Comparison of ENCODE assay signal across 26 cellular contexts in the genomic region with DNA sequence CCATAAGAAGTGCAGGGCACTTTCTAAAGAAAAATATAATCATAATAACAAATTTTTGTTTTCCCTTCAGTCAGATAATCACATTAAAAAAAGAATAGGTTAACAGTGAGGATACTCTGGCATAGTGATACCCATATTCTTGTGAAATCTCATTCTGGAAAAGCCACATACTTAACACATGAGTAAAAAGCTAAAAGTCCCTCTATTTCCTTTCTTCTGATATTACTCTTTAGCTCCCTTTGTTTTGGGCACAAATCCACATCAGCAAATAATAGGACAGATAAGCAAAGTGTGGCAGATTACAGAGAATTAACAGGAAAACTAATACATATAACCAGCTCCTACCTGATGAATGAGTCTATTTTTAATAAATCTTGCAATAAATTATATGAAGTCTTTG. TPM values are rescaled to one million over a fixed set of nuclear protein-coding genes. Genes with fewer than 3 reads are reported as not detected.
A peak's percentile ranks its signal among the peaks of the same experiment; 100 is the strongest.
DNase-seq lines count a peak whose midpoint lies in the region; ATAC-seq and TF ChIP-seq lines count a peak whose summit lies in the region.
"Had no signal": no experiment of that assay in that cellular context is flagged by ENCODE, and none has a peak within 500 bp of the region (broad histone marks: within the 10 kb centered on the region; RNA-seq: fewer than 3 reads in every experiment).

No MANE protein-coding gene starts in this region.

- DNase-seq in GM03348 (ENCODE audit: low spot score) (peak; percentile 10), RWPE2 (ENCODE audit: low spot score) (no peak), fibroblast of lung (ENCODE audit: low read depth in 2 of 2) (peak; percentile 34 to 35), myocyte (ENCODE audit: low read depth) (peak; percentile 8), adrenal gland (no peak), SW 1271 (lab: John Stamatoyannopoulos, UW) (no peak), WERI-Rb-1 (no peak), SKM-1 treated with dmso at 0.1 percent for 144 hours (lab: John Stamatoyannopoulos, UW; ENCODE audit: unreplicated experiment) (no peak)
- DNase-seq: activated CD8-positive, alpha-beta memory T cell treated with anti-CD3 and anti-CD28 coated beads for 24 hours; activated naive CD4-positive, alpha-beta T cell treated with anti-CD3 and anti-CD28 coated beads for 36 hours; activated T-cell treated with anti-CD3 and anti-CD28 coated beads, Interleukin-2, amount 50 U/mL, for 24 hours; anterior cingulate cortex; CD4-positive, CD25-positive, alpha-beta regulatory T cell; cerebellar nuclear complex; GDM1; H7; head of caudate nucleus; left ventricle myocardium inferior; mucosa of descending colon; NCI-H1694 treated with DMSO at 0.1 percent for 48 hours; NCI-H748 treated with DMSO at 0.1 percent for 48 hours; Right ventricle myocardium superior had no signal

- no peak overlapping the region for H3K27ac ChIP-seq in RWPE2 (ENCODE audit: poor library complexity, severe bottlenecking)
- H3K27ac ChIP-seq in fibroblast of lung (ENCODE audit: insufficient read depth, low read length): no peak overlapping the region
- no peak overlapping the region for H3K27ac ChIP-seq in adrenal gland
- no peak overlapping the region for H3K27ac ChIP-seq in WERI-Rb-1
- H3K27ac ChIP-seq: left ventricle myocardium inferior, prostate gland had no signal

- H3K4me1 ChIP-seq in RWPE2 (ENCODE audit: insufficient read depth, poor library complexity, severe bottlenecking): peaks cover 11% of the 10 kb centered on the region
- no peaks in the 10 kb centered on the region for H3K4me1 ChIP-seq in fibroblast of lung (ENCODE audit: control insufficient read depth, extremely low read depth, insufficient read depth, low read length)
- peaks cover 0 to 5% of the 10 kb centered on the region in 2 donors for H3K4me1 ChIP-seq in adrenal gland (replicated peaks in 1 of 2)
- H3K4me1 ChIP-seq: left ventricle myocardium inferior, prostate gland had no signal

- no peak overlapping the region for H3K4me2 ChIP-seq in fibroblast of lung (ENCODE audit: extremely low read depth, insufficient read depth, low read length)
- H3K4me2 ChIP-seq: smooth muscle cell had no signal

- no peak overlapping the region for H2AFZ ChIP-seq in fibroblast of lung (ENCODE audit: low read length)

- H3K4me3 ChIP-seq in RWPE2 (ENCODE audit: severe bottlenecking) (no peak overlapping the region), fibroblast of lung (replicated peaks in 1 of 4; ENCODE audit: control extremely low read depth in 1 of 4, insufficient read depth in 1 of 4, low read depth in 3 of 4, low read length in 4 of 4) (no peak overlapping the region), adrenal gland (no peak overlapping the region), WERI-Rb-1 (ENCODE audit: low read depth, low read length) (no peak overlapping the region)
- H3K4me3 ChIP-seq: K562, left ventricle myocardium inferior, mucosa of descending colon, prostate gland, smooth muscle cell had no signal

- intact Hi-C loops in adrenal gland (cut with DNase I): no loop called here

- TF ChIP-seq POLR2A in adrenal gland (IDR thresholded peaks at IDR 0.05): no peak

- H3K79me2 ChIP-seq in fibroblast of lung (ENCODE audit: control insufficient read depth, insufficient read depth, low read length): no peaks in the 10 kb centered on the region

- H3K9me3 ChIP-seq in RWPE2 (ENCODE audit: severe bottlenecking) (no peaks in the 10 kb centered on the region), fibroblast of lung (ENCODE audit: control insufficient read depth, insufficient read depth, low read depth, low read length) (no peaks in the 10 kb centered on the region), adrenal gland (replicated peaks in 1 of 3) (no peaks in the 10 kb centered on the region), WERI-Rb-1 (ENCODE audit: severe bottlenecking) (no peaks in the 10 kb centered on the region)
- H3K9me3 ChIP-seq: left ventricle myocardium inferior, mucosa of descending colon, prostate gland had no signal

- H4K20me1 ChIP-seq in fibroblast of lung (ENCODE audit: control insufficient read depth, extremely low read depth, insufficient read depth, low read length): no peaks in the 10 kb centered on the region

- peak; percentile 73 for ATAC-seq in RWPE2 (ENCODE audit: low read depth)
- ATAC-seq: K562; mucosa of descending colon; stimulated activated memory B cell treated with anti-CD40 and anti-IgM and Interleukin-4, amounts not matched to agents 10 μg/mL and 1 μg/mL and 100 μg/mL, for 72 hours had no signal

- H3K27me3 ChIP-seq in RWPE2 (ENCODE audit: insufficient read depth, poor library complexity, severe bottlenecking) (no peaks in the 10 kb centered on the region), fibroblast of lung (ENCODE audit: control insufficient read depth, insufficient read depth, low read length) (no peaks in the 10 kb centered on the region), adrenal gland (no peaks in the 10 kb centered on the region), WERI-Rb-1 (ENCODE audit: insufficient read depth, low read depth, severe bottlenecking) (no peaks in the 10 kb centered on the region)

- H3K36me3 ChIP-seq in RWPE2 (ENCODE audit: low read depth) (peaks cover 95% of the 10 kb centered on the region), fibroblast of lung (ENCODE audit: control insufficient read depth, insufficient read depth, low read length) (no peaks in the 10 kb centered on the region), adrenal gland (replicated peaks in 1 of 2) (peaks cover 0 to 60% of the 10 kb centered on the region in 2 donors), WERI-Rb-1 (peaks cover 60% of the 10 kb centered on the region)
- H3K36me3 ChIP-seq: prostate gland had no signal

- TF ChIP-seq CTCF in RWPE2 (IDR thresholded peaks at IDR 0.05; ENCODE audit: poor library complexity, severe bottlenecking) (no peak), fibroblast of lung (conservative IDR thresholded peaks at IDR 0.05 in 1 of 2, IDR thresholded peaks at IDR 0.05 in 1 of 2; ENCODE audit: low read depth in 1 of 2, low read length in 2 of 2) (no peak), adrenal gland (IDR thresholded peaks at IDR 0.05) (no peak), WERI-Rb-1 (IDR thresholded peaks at IDR 0.05; ENCODE audit: low read depth, low read length) (no peak)

- H3K9ac ChIP-seq in fibroblast of lung (ENCODE audit: insufficient read depth, low read length): no peak overlapping the region

RNA-seq across cellular contexts. Expression of a gene that starts 15.8 kb away (rescaled TPM):
- total RNA-seq in fibroblast of lung (18.3 and 20.5 TPM in 2 replicates), myocyte (13.2 and 14.0 TPM in 2 replicates), adrenal gland (10 to 100 TPM in 7 of 8 donors, 1 to 10 TPM in 1; 9.6 to 34.3 (median 14.5) TPM)
- polyA plus RNA-seq in fibroblast of lung (5.5 and 8.0 TPM in 2 replicates), adrenal gland (1 to 10 TPM; 2.8 to 7.8 (median 4.9) TPM)
- polyA plus RNA-seq in fibroblast of lung (2012): 2.6 and 3.6 TPM in 2 replicates
- polyA minus RNA-seq in fibroblast of lung (ENCODE audit: low replicate concordance): 2.3 and 5.1 TPM in 2 replicates
- polyA plus RNA-seq in myocyte (2012): 3.2 TPM

Comparison
In these comparisons a context has a peak if more than half of its experiments do, and no peak if none do; other contexts are left out.
1. DNase-seq: peak in GM03348 (single experiment), fibroblast of lung (2 of 2) and myocyte (single experiment); none in RWPE2 (single experiment), adrenal gland (0 of 7), SW 1271 (0 of 2), WERI-Rb-1 (single experiment) and SKM-1 treated with dmso at 0.1 percent for 144 hours (single experiment).